In the genomic region with DNA sequence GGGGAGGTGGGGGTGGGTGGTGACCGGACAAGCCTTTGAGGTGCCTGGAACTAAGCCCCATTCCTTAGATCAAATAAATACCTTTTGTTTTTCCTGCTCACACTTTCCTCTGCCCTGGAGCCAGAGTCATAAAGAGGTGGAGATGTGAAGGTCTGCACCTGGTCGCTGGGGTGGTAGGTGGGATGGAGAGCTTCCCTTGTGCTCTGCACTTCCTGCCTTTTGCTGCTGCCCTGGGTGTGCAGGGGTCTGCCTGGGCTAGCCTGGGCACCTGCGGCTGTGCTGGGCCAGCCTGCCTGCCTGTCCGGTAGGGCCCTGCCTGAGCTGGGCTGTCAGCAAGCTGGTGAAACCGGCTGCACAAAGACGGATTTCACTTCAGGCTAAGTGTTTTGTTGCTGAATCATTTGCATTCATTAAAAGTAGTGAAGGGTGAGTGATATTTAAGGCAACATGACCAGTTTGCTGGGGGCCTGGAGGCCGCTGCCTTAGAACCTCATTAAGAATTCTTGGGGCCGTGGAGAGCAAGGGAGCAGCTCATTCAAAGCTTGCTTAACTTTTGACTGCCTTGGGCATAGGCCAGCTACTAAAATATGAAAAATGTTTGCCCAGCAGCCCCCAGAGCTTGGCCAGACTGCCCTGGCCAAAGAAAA, we compare ENCODE assay signal across 9 cellular contexts. TPM values are rescaled to one million over a fixed set of nuclear protein-coding genes. Genes with fewer than 3 reads are reported as not detected.
DNase-seq lines count a peak whose midpoint lies in the region; ATAC-seq, FAIRE-seq and TF ChIP-seq lines count a peak whose summit lies in the region.
"Had no signal": no experiment of that assay in that cellular context is flagged by ENCODE, and none has a peak within 500 bp of the region (broad histone marks: within the 10 kb centered on the region; RNA-seq: fewer than 3 reads in every experiment).

No MANE protein-coding gene starts in this region.

- no peak for FAIRE-seq in GM12891 (lab: Jason Lieb, UNC)

- TF ChIP-seq CTCF in fibroblast of the aortic adventitia (IDR thresholded peaks at IDR 0.05; ENCODE audit: insufficient read depth, low read length) = no peak
- no peak for TF ChIP-seq CTCF in retinal pigment epithelial cell (conservative IDR thresholded peaks at IDR 0.05; ENCODE audit: low read depth, low read length)

- DNase-seq in GM03348 (ENCODE audit: low spot score) = peak; percentile 80
- DNase-seq in fibroblast of the aortic adventitia (ENCODE audit: low read depth) = peak; percentile 92
- peak; percentile 83 for DNase-seq in retinal pigment epithelial cell (ENCODE audit: low read depth)
- DNase-seq in GM12891 (ENCODE audit: insufficient read length, low spot score) = no peak
- DNase-seq in activated CD4-positive, alpha-beta T cell treated with anti-CD3 and anti-CD28 coated beads, Interleukin-2, amount 50 U/mL, for 1 hour = no peak
- no peak for DNase-seq in activated gamma-delta T cell (lab: John Stamatoyannopoulos, UW)
- DNase-seq: GOT3 had no signal

- no peak for TF ChIP-seq POLR2A in GM12891 (IDR thresholded peaks at IDR 0.05; ENCODE audit: low read depth, low read length)

- H3K4me3 ChIP-seq in fibroblast of the aortic adventitia (ENCODE audit: low read depth, low read length) (peak overlapping the region; percentile 28), retinal pigment epithelial cell (ENCODE audit: low read length) (no peak overlapping the region)

- no peak for ATAC-seq in GM18511 (IDR thresholded peaks at IDR 0.05; ENCODE audit: unreplicated experiment)

TF ChIP-seq in PFSK-1, 5 proteins besides CTCF, POLR2A, EP300 and RAD21:
- no peak for TF ChIP-seq TAF1 (IDR thresholded peaks at IDR 0.05; ENCODE audit: borderline replicate concordance, insufficient read depth, low read length)
- peak; percentile 28; the same call in 1 of the 2 replicates for TF ChIP-seq POLR2AphosphoS5 (IDR thresholded peaks at IDR 0.05; ENCODE audit: low read depth, low read length)
- no peak for TF ChIP-seq SIN3A (IDR thresholded peaks at IDR 0.05; ENCODE audit: borderline replicate concordance, insufficient read depth, low read length)
- 0 out of 4 replicates have a peak, but pooled peaks of 1 of the 2 experiments have one; percentile 6 for TF ChIP-seq REST (IDR thresholded peaks at IDR 0.05; ENCODE audit: insufficient read depth in 1 of 2, low read depth in 2 of 2, low read length in 2 of 2)
- TF ChIP-seq FOXP2 (optimal IDR thresholded peaks at IDR 0.05; ENCODE audit: borderline replicate concordance, extremely low read depth, extremely low read length, insufficient read depth) = peak; percentile 65

TF ChIP-seq in GM12891, 5 proteins besides CTCF, POLR2A, EP300 and RAD21:
- TF ChIP-seq TAF1 (IDR thresholded peaks at IDR 0.05; ENCODE audit: low read depth, low read length) (no peak), PAX5 (IDR thresholded peaks at IDR 0.05; ENCODE audit: insufficient read depth, low read length, severe bottlenecking) (no peak), SPI1 (IDR thresholded peaks at IDR 0.05; ENCODE audit: low read depth, low read length) (no peak), POLR2AphosphoS5 (IDR thresholded peaks at IDR 0.05; ENCODE audit: low read depth, low read length) (no peak), POU2F2 (IDR thresholded peaks at IDR 0.05; ENCODE audit: low read depth, low read length) (no peak)
TF ChIP-seq in GM12891: peak in this region for 0.

RNA-seq across cellular contexts. Expression of gene PTK7, which starts 20.5 kb away (rescaled TPM):
- 92.5 TPM for polyA plus RNA-seq in PFSK-1 (2012; ENCODE audit: insufficient read length, low read depth)
- 44.6 and 102 TPM in 2 replicates for total RNA-seq in fibroblast of the aortic adventitia (ENCODE audit: low replicate concordance)
- polyA plus RNA-seq in GM12891 (2012; ENCODE audit: low read depth, missing spikeins) = 0.60 TPM

RNA-seq across cellular contexts. Expression of gene KLC4, which starts 37.1 kb away (rescaled TPM):
- polyA plus RNA-seq in PFSK-1 (2012; ENCODE audit: insufficient read length, low read depth) = 36.4 TPM
- total RNA-seq in fibroblast of the aortic adventitia (ENCODE audit: low replicate concordance) = 11.3 and 15.3 TPM in 2 replicates
- 9.9 TPM for polyA plus RNA-seq in GM12891 (2012; ENCODE audit: low read depth, missing spikeins)

RNA-seq across cellular contexts. Expression of gene MRPL2, which starts 37.3 kb away (rescaled TPM):
- 268 TPM for polyA plus RNA-seq in PFSK-1 (2012; ENCODE audit: insufficient read length, low read depth)
- 11.9 and 18.7 TPM in 2 replicates for total RNA-seq in fibroblast of the aortic adventitia (ENCODE audit: low replicate concordance)
- polyA plus RNA-seq in GM12891 (2012; ENCODE audit: low read depth, missing spikeins) = 67.8 TPM

RNA-seq across cellular contexts. Expression of gene CUL7, which starts 42.9 kb away (rescaled TPM):
- 40.0 TPM for polyA plus RNA-seq in PFSK-1 (2012; ENCODE audit: insufficient read length, low read depth)
- 28.0 and 31.6 TPM in 2 replicates for total RNA-seq in fibroblast of the aortic adventitia (ENCODE audit: low replicate concordance)
- polyA plus RNA-seq in GM12891 (2012; ENCODE audit: low read depth, missing spikeins) = 14.6 TPM

Comparison
In these comparisons a context has a peak if more than half of its experiments do, and no peak if none do; other contexts are left out.
1. DNase-seq: peak in GM03348 (single experiment), fibroblast of the aortic adventitia (single experiment) and retinal pigment epithelial cell (single experiment); none in GM12891 (single experiment), activated CD4-positive, alpha-beta T cell treated with anti-CD3 and anti-CD28 coated beads, Interleukin-2, amount 50 U/mL, for 1 hour (single experiment) and activated gamma-delta T cell (single experiment).